Comparison of ENCODE assay signal across 20 cellular contexts in genomic region chr17:57532556-57532955, GRCh38.
DNase-seq lines count a peak whose midpoint lies in the region; ATAC-seq and TF ChIP-seq lines count a peak whose summit lies in the region.
"Had no signal": no experiment of that assay in that cellular context is flagged by ENCODE, and none has a peak within 500 bp of the region (broad histone marks: within the 10 kb centered on the region; RNA-seq: fewer than 3 reads in every experiment).

No MANE protein-coding gene starts in this region.

- peaks cover 0 to 65% (median 11%) of the 10 kb centered on the region in 11 experiments; a peak in 12 of 22 replicates for H3K36me3 ChIP-seq in BLaER1 treated with 17β-estradiol and CSF1 and Interleukin-3, amounts not matched to agents 10 nM and 100 nM
- peaks cover 62% of the 10 kb centered on the region for H3K36me3 ChIP-seq in KOPT-K1 (ENCODE audit: insufficient read depth, low read length)
- H3K36me3 ChIP-seq: MG63, prostate gland had no signal

- no peaks in the 10 kb centered on the region for H3K9me3 ChIP-seq in BLaER1 treated with 17β-estradiol and CSF1 and Interleukin-3, amounts not matched to agents 10 nM and 100 nM (replicated peaks in 1 of 11)
- no peaks in the 10 kb centered on the region for H3K9me3 ChIP-seq in KOPT-K1 (ENCODE audit: insufficient read depth, low read length, poor library complexity, severe bottlenecking)
- H3K9me3 ChIP-seq: MG63, prostate gland, suprapubic skin had no signal

- H4K20me1 ChIP-seq in BLaER1 treated with 17β-estradiol and CSF1 and Interleukin-3, amounts not matched to agents 10 nM and 100 nM = no peaks in the 10 kb centered on the region; a peak in 2 of 22 replicates

- peak overlapping the region; percentile 68 to 97 (median 82) for H3K4me2 ChIP-seq in BLaER1 treated with 17β-estradiol and CSF1 and Interleukin-3, amounts not matched to agents 10 nM and 100 nM

- H3K27me3 Mint-ChIP-seq in brain (no peaks in the 10 kb centered on the region), nephron progenitor cell (ENCODE audit: low read depth, poor library complexity) (no peaks in the 10 kb centered on the region)

- H3K9me3 Mint-ChIP-seq in brain = no peaks in the 10 kb centered on the region
- no peaks in the 10 kb centered on the region for H3K9me3 Mint-ChIP-seq in nephron progenitor cell
- H3K9me3 Mint-ChIP-seq: H9 had no signal

- peak overlapping the region in 8 of 11 experiments; percentile 11 to 84 (median 48); a peak in 15 of 22 replicates for H3K27ac ChIP-seq in BLaER1 treated with 17β-estradiol and CSF1 and Interleukin-3, amounts not matched to agents 10 nM and 100 nM
- peak overlapping the region; percentile 78 for H3K27ac ChIP-seq in KOPT-K1 (ENCODE audit: low read depth, low read length, poor library complexity, severe bottlenecking)
- H3K27ac ChIP-seq: prostate gland, skin epidermis, suprapubic skin had no signal

- H3K36me3 Mint-ChIP-seq in brain (no peaks in the 10 kb centered on the region), nephron progenitor cell (ENCODE audit: low read depth) (peaks cover 42% of the 10 kb centered on the region)

- H3K4me3 Mint-ChIP-seq in brain = no peak overlapping the region
- no peak overlapping the region for H3K4me3 Mint-ChIP-seq in nephron progenitor cell
- H3K4me3 Mint-ChIP-seq: H9 had no signal

- no peak for DNase-seq in nephron progenitor cell
- DNase-seq in activated naive CD4-positive, alpha-beta T cell treated with Interleukin-2 at 50 U/mL for 16 hours = no peak
- DNase-seq: activated CD8-positive, alpha-beta memory T cell treated with anti-CD3 and anti-CD28 coated beads for 24 hours; COR-L47; H9; MG63; NCI-H1436 treated with DMSO at 0.1 percent for 48 hours; NCI-H748 treated with DMSO at 0.1 percent for 48 hours; OCI-M1; SHP77; stimulated activated CD4-positive, alpha-beta T cell treated with anti-CD3 and anti-CD28 coated beads, Interleukin-4, amount 100 ng/mL, for 4 hours had no signal

- peak overlapping the region in 7 of 11 experiments; percentile 7 to 61 (median 31); a peak in 6 of 22 replicates for H3K9ac ChIP-seq in BLaER1 treated with 17β-estradiol and CSF1 and Interleukin-3, amounts not matched to agents 10 nM and 100 nM

- H3K4me3 ChIP-seq in BLaER1 treated with 17β-estradiol and CSF1 and Interleukin-3, amounts not matched to agents 10 nM and 100 nM = no peak overlapping the region
- H3K4me3 ChIP-seq: MG63, prostate gland, skin epidermis, suprapubic skin had no signal

- peaks cover 40 to 100% (median 94%) of the 10 kb centered on the region in 10 experiments for H3K4me1 ChIP-seq in BLaER1 treated with 17β-estradiol and CSF1 and Interleukin-3, amounts not matched to agents 10 nM and 100 nM

- peak overlapping the region; percentile 49 to 96 (median 85) for H3K27ac Mint-ChIP-seq in brain
- H3K27ac Mint-ChIP-seq in nephron progenitor cell = peak overlapping the region; percentile 91

- TF ChIP-seq CTCF in brain (conservative IDR thresholded peaks at IDR 0.05) (no peak), nephron progenitor cell (IDR thresholded peaks at IDR 0.05) (no peak)

- no peaks in the 10 kb centered on the region for H3K27me3 ChIP-seq in BLaER1 treated with 17β-estradiol and CSF1 and Interleukin-3, amounts not matched to agents 10 nM and 100 nM
- H3K27me3 ChIP-seq: MG63, suprapubic skin had no signal

- ATAC-seq in GM19463 (IDR thresholded peaks at IDR 0.05; ENCODE audit: unreplicated experiment) (no peak), GM21390 (IDR thresholded peaks at IDR 0.05; ENCODE audit: unreplicated experiment) (no peak), GM21360 (IDR thresholded peaks at IDR 0.05; ENCODE audit: unreplicated experiment) (no peak)

- H3K4me1 Mint-ChIP-seq in brain = peaks cover 31% of the 10 kb centered on the region
- peaks cover 83% of the 10 kb centered on the region for H3K4me1 Mint-ChIP-seq in nephron progenitor cell
